ENCODE assay signal across 1 cellular context in genomic region chr12:55413498-55414388, GRCh38.
TF ChIP-seq lines count a peak whose summit lies in the region.

No MANE protein-coding gene starts in this region.

TF ChIP-seq in HEK293, 187 proteins besides CTCF, POLR2A, EP300 and RAD21:
- 0 out of 2 replicates have a peak, but pooled peaks have one; percentile 9 for TF ChIP-seq SCRT2 (tag by site-specific recombination; IDR thresholded peaks at IDR 0.05)
